Comparison of ENCODE assay signal across 1 cellular context in the genomic region with DNA sequence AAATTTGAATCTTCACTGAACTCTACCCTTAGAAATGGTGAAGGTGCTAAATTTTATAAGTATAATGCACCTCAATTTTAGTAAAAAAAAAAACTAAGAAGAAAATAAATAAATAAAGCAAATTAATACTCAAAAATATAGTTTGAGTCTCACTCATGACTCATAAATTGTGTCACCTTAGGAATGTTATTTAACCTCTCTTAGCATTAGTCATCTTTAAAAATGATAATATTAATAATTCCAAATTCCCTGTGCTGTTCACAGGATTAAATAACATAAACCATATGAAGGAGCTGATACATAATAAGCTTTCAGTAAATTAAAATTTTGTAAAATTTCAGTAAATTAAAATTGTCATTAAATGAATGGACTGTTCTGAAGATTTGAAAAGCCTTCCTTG.
TF ChIP-seq lines count a peak whose summit lies in the region.

No MANE protein-coding gene starts in this region.

TF ChIP-seq in IMR-90, 13 proteins besides CTCF, POLR2A, EP300 and RAD21 (continued from another document):
- TF ChIP-seq, protein P1, sequence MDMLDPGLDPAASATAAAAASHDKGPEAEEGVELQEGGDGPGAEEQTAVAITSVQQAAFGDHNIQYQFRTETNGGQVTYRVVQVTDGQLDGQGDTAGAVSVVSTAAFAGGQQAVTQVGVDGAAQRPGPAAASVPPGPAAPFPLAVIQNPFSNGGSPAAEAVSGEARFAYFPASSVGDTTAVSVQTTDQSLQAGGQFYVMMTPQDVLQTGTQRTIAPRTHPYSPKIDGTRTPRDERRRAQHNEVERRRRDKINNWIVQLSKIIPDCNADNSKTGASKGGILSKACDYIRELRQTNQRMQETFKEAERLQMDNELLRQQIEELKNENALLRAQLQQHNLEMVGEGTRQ (IDR thresholded peaks at IDR 0.05; ENCODE audit: low read depth, low read length) = no peak
